In genomic region chr17:12395733-12396354, GRCh38 we compare ENCODE assay signal across 8 cellular contexts.
DNase-seq lines count a peak whose midpoint lies in the region; ATAC-seq, FAIRE-seq and TF ChIP-seq lines count a peak whose summit lies in the region.

No MANE protein-coding gene starts in this region.

- H3K4me3 Mint-ChIP-seq in H9: no peak overlapping the region

- no peak for TF ChIP-seq POLR2A in HepG2 (IDR thresholded peaks at IDR 0.05; ENCODE audit: insufficient read depth in 1 of 2, low read depth in 2 of 2, low read length in 2 of 2)

- H3K27ac Mint-ChIP-seq in H9: no peak overlapping the region

- TF ChIP-seq EP300 in HepG2 (IDR thresholded peaks at IDR 0.05; ENCODE audit: low read depth in 2 of 2, low read length in 2 of 2): no peak
- no peak for TF ChIP-seq EP300 in HepG2 (CRISPR knock-in tag; IDR thresholded peaks at IDR 0.05; ENCODE audit: borderline replicate concordance)

- H3T11ph ChIP-seq in H9 (ENCODE audit: low read length): no peak overlapping the region

- H3K14ac ChIP-seq in H9 (ENCODE audit: insufficient read depth, low read length): no peak overlapping the region

- no peaks in the 10 kb centered on the region for H3K36me3 ChIP-seq in DND-41 (ENCODE audit: insufficient read depth, low read length)
- H3K36me3 ChIP-seq in HepG2 (replicated peaks in 1 of 2; ENCODE audit: control insufficient read depth in 1 of 2, insufficient read depth in 2 of 2, low read length in 2 of 2): no peaks in the 10 kb centered on the region

- no peak overlapping the region for H4K91ac ChIP-seq in H9 (ENCODE audit: insufficient read length, low read depth, low read length)

- BruUV-seq in HepG2 (replicated peaks; lab: Mats Ljungman, UMichigan): no TSS peak

- H3K4me1 Mint-ChIP-seq in H9: no peaks in the 10 kb centered on the region

- in situ Hi-C loops in HepG2 (cut with HindIII; ENCODE audit: extremely low pct_ligation_motif_present, low pct_unique_long_range_greater_than_20kb): no loop called here

- H3K79me1 ChIP-seq in H9 (ENCODE audit: insufficient read depth, low read depth, low read length, poor library complexity, severe bottlenecking): no peaks in the 10 kb centered on the region

- no peak overlapping the region for H3K9ac ChIP-seq in DND-41 (ENCODE audit: low read depth, low read length)
- no peak overlapping the region for H3K9ac ChIP-seq in H9 (ENCODE audit: extremely low read depth, insufficient read length, low read length)
- H3K9ac ChIP-seq in HepG2 (ENCODE audit: insufficient read depth, low read depth, low read length): no peak overlapping the region

- H3K4me3 ChIP-seq in DND-41 (ENCODE audit: low read depth in 1 of 2, low read length in 2 of 2): no peak overlapping the region
- H3K4me3 ChIP-seq in HepG2 (replicated peaks in 1 of 3; ENCODE audit: insufficient read depth in 1 of 3, low read depth in 2 of 3, low read length in 3 of 3): no peak overlapping the region

- no peak overlapping the region for H2BK15ac ChIP-seq in H9 (ENCODE audit: low read depth, low read length)

- CTCF ChIA-PET in HepG2 (lab: Yijun Ruan, JAX; ENCODE audit: low intra/inter-chr PET ratio, low total read pairs): no interaction called here

- WGBS in H9 (ENCODE audit: extremely low coverage, insufficient read length, low lambda C conversion rate): no CpG with 5 or more reads among the region's 5 CpGs
- 2% methylated on average over 5 of the region's 5 CpGs for WGBS in HepG2 (ENCODE audit: low lambda C conversion rate)

- H3K56ac ChIP-seq in H9 (ENCODE audit: insufficient read length, low read depth, low read length): no peak overlapping the region

- H2AFZ ChIP-seq in DND-41 (ENCODE audit: low read depth, low read length) (no peak overlapping the region), H9 (ENCODE audit: low read length) (no peak overlapping the region), HepG2 (ENCODE audit: low read length) (no peak overlapping the region)

- H2BK12ac ChIP-seq in H9 (ENCODE audit: insufficient read length, low read depth, low read length): no peak overlapping the region

- H2BK5ac ChIP-seq in H9 (ENCODE audit: insufficient read length, low read length): no peak overlapping the region

- no peak overlapping the region for H2BK120ac ChIP-seq in H9 (ENCODE audit: low read depth, low read length, poor library complexity, severe bottlenecking)

- no peaks in the 10 kb centered on the region for H3K9me3 Mint-ChIP-seq in H9

- H3K18ac ChIP-seq in H9 (ENCODE audit: insufficient read length, low read depth, low read length): no peak overlapping the region

- H2AK5ac ChIP-seq in H9 (ENCODE audit: insufficient read length, low read length): no peak overlapping the region

- H3K79me2 ChIP-seq in DND-41 (ENCODE audit: insufficient read depth, low read length): no peaks in the 10 kb centered on the region
- H3K79me2 ChIP-seq in H9 (ENCODE audit: insufficient read depth, low read length): no peaks in the 10 kb centered on the region
- no peaks in the 10 kb centered on the region for H3K79me2 ChIP-seq in HepG2 (ENCODE audit: insufficient read depth, low read length)

- H3K23me2 ChIP-seq in H9 (ENCODE audit: insufficient read length, low read depth, low read length, poor library complexity, severe bottlenecking): no peaks in the 10 kb centered on the region

- FAIRE-seq in HepG2 (lab: Jason Lieb, UNC): peak; percentile 50

- no peak overlapping the region for H3K23ac ChIP-seq in H9 (ENCODE audit: insufficient read length, low read depth, low read length)

- TF ChIP-seq CTCF in DND-41 (IDR thresholded peaks at IDR 0.05; ENCODE audit: borderline replicate concordance, extremely low read depth, low read length, poor library complexity, severe bottlenecking) (peak; percentile 59), H9 (conservative IDR thresholded peaks at IDR 0.05) (peak; percentile 84), VCaP (conservative IDR thresholded peaks at IDR 0.05) (peak; percentile 37), HepG2 (CRISPR knock-in tag; IDR thresholded peaks at IDR 0.05) (peak; percentile 32)

- ATAC-seq in DND-41 (ENCODE audit: insufficient read depth, low read depth): no peak
- peak; percentile 39; the same call in 1 of the 3 replicates for ATAC-seq in HepG2
- no peak for ATAC-seq in HG02870 (IDR thresholded peaks at IDR 0.05; ENCODE audit: unreplicated experiment)
- no peak for ATAC-seq in HG02678 (IDR thresholded peaks at IDR 0.05; ENCODE audit: unreplicated experiment)

- H4K8ac ChIP-seq in H9 (replicated peaks; ENCODE audit: insufficient read length, low read depth, low read length): no peak overlapping the region

- POLR2A ChIA-PET in HepG2 (lab: Yijun Ruan, JAX): no interaction called here

- no peaks in the 10 kb centered on the region for H3K36me3 Mint-ChIP-seq in H9 (ENCODE audit: insufficient read depth in 1 of 3, low read depth in 3 of 3)

- H3K4me1 ChIP-seq in DND-41 (ENCODE audit: insufficient read depth, low read length) (no peaks in the 10 kb centered on the region), H9 (ENCODE audit: insufficient read depth, low read length) (no peaks in the 10 kb centered on the region), HepG2 (ENCODE audit: insufficient read depth, low read length) (no peaks in the 10 kb centered on the region)

- H3K27ac ChIP-seq in DND-41 (ENCODE audit: low read length) (no peak overlapping the region), H9 (ENCODE audit: insufficient read length, low read depth, low read length) (no peak overlapping the region), VCaP (no peak overlapping the region), HepG2 (ENCODE audit: extremely low read length, insufficient read depth, low read length) (no peak overlapping the region)

- H3K4me2 ChIP-seq in DND-41 (ENCODE audit: insufficient read depth, low read length) (no peak overlapping the region), H9 (ENCODE audit: insufficient read depth, insufficient read length, low read length) (no peak overlapping the region), HepG2 (ENCODE audit: low read depth, low read length) (no peak overlapping the region)

- H3K27me3 Mint-ChIP-seq in H9 (ENCODE audit: low read depth): no peaks in the 10 kb centered on the region

- no peak for TF ChIP-seq RAD21 in HepG2 (CRISPR knock-in tag; IDR thresholded peaks at IDR 0.05)

- H3K4ac ChIP-seq in H9 (ENCODE audit: low read depth, low read length): no peak overlapping the region

- H3K27me3 ChIP-seq in DND-41 (ENCODE audit: insufficient read depth, low read length, poor library complexity) (no peaks in the 10 kb centered on the region), H9 (ENCODE audit: insufficient read depth, low read length) (no peaks in the 10 kb centered on the region), HepG2 (ENCODE audit: control insufficient read depth in 1 of 2, insufficient read depth in 2 of 2, low read length in 2 of 2) (0 out of 5 replicates have a peak, but pooled peaks cover 0 to 4% of the 10 kb centered on the region in 2 experiments)

- peak; percentile 23 for DNase-seq in DND-41
- peak; percentile 68 for DNase-seq in H9
- peak; percentile 8 for DNase-seq in HepG2 (ENCODE audit: low spot score)
- no peak for DNase-seq in activated CD4-positive, alpha-beta T cell treated with anti-CD3 and anti-CD28 coated beads for 1 hour
- no peak for DNase-seq in HPDE6-E6E7 (ENCODE audit: extremely low spot score)

- H2BK20ac ChIP-seq in H9 (ENCODE audit: low read depth, low read length, poor library complexity, severe bottlenecking): no peak overlapping the region

- no peaks in the 10 kb centered on the region for H3K9me3 ChIP-seq in DND-41 (ENCODE audit: insufficient read depth, low read length, severe bottlenecking)
- no peaks in the 10 kb centered on the region for H3K9me3 ChIP-seq in H9 (ENCODE audit: control insufficient read depth, low read depth, low read length)
- no peaks in the 10 kb centered on the region for H3K9me3 ChIP-seq in HepG2 (ENCODE audit: low read length)

- intact Hi-C loops in HepG2 (cut with micrococcal nuclease; ENCODE audit: unreplicated experiment): no loop called here

- H4K5ac ChIP-seq in H9 (ENCODE audit: insufficient read length, low read depth, low read length): no peak overlapping the region

- no peaks in the 10 kb centered on the region for H4K20me1 ChIP-seq in DND-41 (ENCODE audit: insufficient read depth, low read length)
- H4K20me1 ChIP-seq in H9 (ENCODE audit: control insufficient read depth, insufficient read depth, insufficient read length): no peaks in the 10 kb centered on the region
- H4K20me1 ChIP-seq in HepG2 (ENCODE audit: insufficient read depth, low read length): no peaks in the 10 kb centered on the region

TF ChIP-seq in HepG2, 621 proteins besides CTCF, POLR2A, EP300 and RAD21:
- TF ChIP-seq ZNF691 (CRISPR knock-in tag; IDR thresholded peaks at IDR 0.05; ENCODE audit: borderline replicate concordance, low read depth) (no peak), STAG1 (CRISPR knock-in tag; IDR thresholded peaks at IDR 0.05) (peak; percentile 36; the same call in 1 of the 2 replicates)

Comparison
In these comparisons a context has a peak if more than half of its experiments do, and no peak if none do; other contexts are left out.
1. DNase-seq: peak in DND-41 (single experiment), H9 (single experiment) and HepG2 (single experiment); none in activated CD4-positive, alpha-beta T cell treated with anti-CD3 and anti-CD28 coated beads for 1 hour (single experiment) and HPDE6-E6E7 (single experiment).
2. CTCF ChIP-seq: peak in every context shown above with its lines; median percentile 84 in H9; 59 in DND-41; 37 in VCaP; 32 in HepG2.